Comparison of ENCODE assay signal across 27 cellular contexts in genomic region chr2:181649436-181649979, GRCh38. TPM values are rescaled to one million over a fixed set of nuclear protein-coding genes. Genes with fewer than 3 reads are reported as not detected.
"Had no signal": no experiment of that assay in that cellular context is flagged by ENCODE, and none has a peak within 500 bp of the region (broad histone marks: within the 10 kb centered on the region; RNA-seq: fewer than 3 reads in every experiment).

No MANE protein-coding gene starts in this region.

- ATAC-seq: activated CD8-positive, alpha-beta T cell treated with anti-CD3 and anti-CD28 coated beads, Interleukin-2, amount 10 ng/mL, durations not matched to agents 7 days and 5 days; body of pancreas; PC-3; SK-N-SH treated with all-trans-retinoic acid at 6 μM for 48 hours; T-helper 17 cell; WTC11 had no signal

- H3K27ac ChIP-seq: ascending aorta, body of pancreas, cardiac muscle cell, SJSA1 had no signal

- H3K36me3 ChIP-seq: ascending aorta, cardiac muscle cell, SJSA1 had no signal

- H3K27me3 ChIP-seq: ascending aorta, body of pancreas, SJSA1 had no signal

- H3K9me3 ChIP-seq: ascending aorta, body of pancreas, SJSA1 had no signal

- H3K4me1 ChIP-seq: ascending aorta, body of pancreas, SJSA1 had no signal

- H3K4me3 ChIP-seq: ascending aorta, body of pancreas, cardiac muscle cell, SJSA1 had no signal

- DNase-seq: activated CD4-positive, alpha-beta T cell treated with anti-CD3 and anti-CD28 coated beads for 48 hours; activated CD4-positive, alpha-beta T cell treated with anti-CD3 and anti-CD28 coated beads, Interleukin-2, amount 50 U/mL, for 4 hours; activated CD4-positive, CD25-positive, alpha-beta regulatory T cell treated with anti-CD3 and anti-CD28 coated beads, Interleukin-2, amount 50 U/mL, for 72 hours; activated CD8-positive, alpha-beta memory T cell treated with anti-CD3 and anti-CD28 coated beads, Interleukin-2, amount 50 U/mL, for 48 hours; activated CD8-positive, alpha-beta T cell treated with anti-CD3 and anti-CD28 coated beads, Interleukin-2, amount 10 ng/mL, durations not matched to agents 7 days and 5 days; activated naive CD4-positive, alpha-beta T cell; activated T-cell treated with anti-CD3 and anti-CD28 coated beads, Interleukin-2, amount 50 U/mL, for 1 hour; amniotic stem cell; body of pancreas; KG1; MM.1S; NCI-H1105; NCI-H1436; NCI-H1694 treated with DMSO at 0.1 percent for 48 hours; NCI-H2029 treated with DMSO at 0.1 percent for 48 hours; NCI-H510A treated with DMSO at 0.1 percent for 48 hours; NCI-H69; NK-92 treated with Interleukin-12 subunit alpha and Interleukin-12 subunit beta, amount 100 ng/mL, for 24 hours; PC-3; SHP77; T-helper 17 cell; T-helper 9 cell had no signal

RNA-seq across cellular contexts. Expression of gene CERKL, which starts 7.4 kb away (rescaled TPM):
- total RNA-seq: activated CD8-positive, alpha-beta T cell treated with anti-CD3 and anti-CD28 coated beads, Interleukin-2, amount 10 ng/mL, durations not matched to agents 7 days and 5 days; ascending aorta; T-helper 17 cell had no signal

RNA-seq across cellular contexts. Expression of gene NEUROD1, which starts 30.8 kb away (rescaled TPM):
- total RNA-seq: activated CD8-positive, alpha-beta T cell treated with anti-CD3 and anti-CD28 coated beads, Interleukin-2, amount 10 ng/mL, durations not matched to agents 7 days and 5 days; ascending aorta; cardiac muscle cell; PC-3; SJSA1; T-helper 17 cell had no signal
- polyA plus RNA-seq: cardiac muscle cell had no signal
